ENCODE assay signal across 7 cellular contexts in genomic region chr7:34236839-34237492, GRCh38.
"Had no signal": no experiment of that assay in that cellular context is flagged by ENCODE, and none has a peak within 500 bp of the region (broad histone marks: within the 10 kb centered on the region; RNA-seq: fewer than 3 reads in every experiment).

No MANE protein-coding gene starts in this region.

- H3K4me3 ChIP-seq: GM23338 had no signal

- H3K27me3 Mint-ChIP-seq: IgD-negative memory B cell had no signal

- H3K4me1 Mint-ChIP-seq: GM23338, IgD-negative memory B cell had no signal

- ATAC-seq: GM23338, HepG2 had no signal

- H3K27ac Mint-ChIP-seq: GM23338, H9, IgD-negative memory B cell had no signal

- H3K27ac ChIP-seq: HL-60, KMS-11 had no signal

- H3K9me3 Mint-ChIP-seq: H9 had no signal

- DNase-seq: H9, KBM-7 had no signal

- H3K36me3 Mint-ChIP-seq: IgD-negative memory B cell had no signal

- H3K4me3 Mint-ChIP-seq: GM23338, H9, IgD-negative memory B cell had no signal
